ENCODE assay signal across 8 cellular contexts in the genomic region with DNA sequence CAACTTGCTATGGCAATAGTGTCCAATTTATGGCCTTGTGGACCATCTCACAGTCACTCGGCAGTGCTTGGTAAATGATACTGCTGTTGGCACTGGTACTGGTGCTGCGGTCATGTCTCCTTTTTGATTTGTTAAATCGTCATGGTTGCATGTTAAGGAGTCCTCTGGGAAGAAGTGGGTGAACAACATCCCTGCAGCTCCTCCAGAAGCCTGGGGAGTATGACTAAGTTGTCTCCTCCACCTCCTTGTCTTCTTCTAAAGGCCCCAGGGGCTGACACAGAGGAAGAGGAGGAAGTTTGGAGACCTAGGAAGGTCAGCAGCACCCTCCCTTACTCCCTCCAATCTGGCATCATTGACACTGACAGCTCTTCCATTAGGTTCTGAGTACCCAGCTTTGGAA. TPM values are rescaled to one million over a fixed set of nuclear protein-coding genes. Genes with fewer than 3 reads are reported as not detected.
DNase-seq lines count a peak whose midpoint lies in the region; ATAC-seq, FAIRE-seq and TF ChIP-seq lines count a peak whose summit lies in the region.

No MANE protein-coding gene starts in this region.

- 81% methylated on average over 3 of the region's 3 CpGs; no CpG with 5 or more reads in 1 of the 2 experiments for WGBS in H1 (ENCODE audit: extremely low coverage in 1 of 2, insufficient coverage in 1 of 2, insufficient read length in 1 of 2, insufficient replicate concordance in 2 of 2, low coverage in 1 of 2, low lambda C conversion rate in 2 of 2, missing lambda C conversion rate in 1 of 2), 2 experiments

- peak overlapping the region; percentile 83 for H3K27ac ChIP-seq in CD4-positive, CD25-positive, alpha-beta regulatory T cell (ENCODE audit: insufficient read depth, low read length, poor library complexity, severe bottlenecking)
- peak overlapping the region; percentile 95 for H3K27ac ChIP-seq in PC-9
- H3K27ac ChIP-seq in H1 (ENCODE audit: low read depth, low read length) = peak overlapping the region; percentile 87; the same call in 1 of the 2 replicates

- H2BK15ac ChIP-seq in H1 (ENCODE audit: low read length) = no peak overlapping the region

- H2BK5ac ChIP-seq in H1 (ENCODE audit: low read depth, low read length) = peak overlapping the region; percentile 69; the same call in 1 of the 2 replicates

- no peaks in the 10 kb centered on the region for H4K20me1 ChIP-seq in PC-9 (ENCODE audit: insufficient read depth)
- H4K20me1 ChIP-seq in H1 (replicated peaks in 1 of 2; ENCODE audit: control insufficient read depth in 1 of 2, insufficient read depth in 2 of 2, low read length in 2 of 2) = peaks cover 4% of the 10 kb centered on the region in 2 experiments

- no peak for ATAC-seq in CD4-positive, CD25-positive, alpha-beta regulatory T cell (ENCODE audit: low read depth in 2 of 2)
- ATAC-seq in omental fat pad (ENCODE audit: low FRiP score) = peak; percentile 11
- no peak for ATAC-seq in HG02623 (IDR thresholded peaks at IDR 0.05; ENCODE audit: unreplicated experiment)
- ATAC-seq in GM21528 (IDR thresholded peaks at IDR 0.05; ENCODE audit: low FRiP score, unreplicated experiment) = no peak

- no peaks in the 10 kb centered on the region for H3K9me3 ChIP-seq in CD4-positive, CD25-positive, alpha-beta regulatory T cell (ENCODE audit: control insufficient read depth in 2 of 2, low read length in 2 of 2)
- H3K9me3 ChIP-seq in PC-9 (ENCODE audit: insufficient read depth, low read depth) (no peaks in the 10 kb centered on the region), H1 (ENCODE audit: insufficient read depth in 2 of 2, low read depth in 1 of 2, low read length in 1 of 2) (no peaks in the 10 kb centered on the region)

- H3F3A ChIP-seq in PC-9 (ENCODE audit: insufficient read depth, low read depth) = peaks cover 54% of the 10 kb centered on the region

- H3K9me3 Mint-ChIP-seq in CD4-positive, CD25-positive, alpha-beta regulatory T cell = peaks cover 0 to 3% (median 0%) of the 10 kb centered on the region in 7 donors

- no peaks in the 10 kb centered on the region for H3K23me2 ChIP-seq in H1 (ENCODE audit: low read depth, low read length)

- 0 out of 2 replicates have a peak overlapping the region, but pooled peaks have one; percentile 78 for H2AK5ac ChIP-seq in H1 (ENCODE audit: low read depth, low read length)

- peaks cover 93% of the 10 kb centered on the region for H3K4me1 ChIP-seq in CD4-positive, CD25-positive, alpha-beta regulatory T cell (ENCODE audit: control insufficient read depth, insufficient read depth, low read length, poor library complexity, severe bottlenecking)
- H3K4me1 ChIP-seq in PC-9 (replicated peaks; ENCODE audit: insufficient read depth) (peaks cover 78% of the 10 kb centered on the region), H1 (replicated peaks in 1 of 4; ENCODE audit: control insufficient read depth in 3 of 4, insufficient read depth in 4 of 4, low read length in 3 of 4) (peaks cover 46 to 73% (median 57%) of the 10 kb centered on the region in 4 experiments)

- no peak overlapping the region for H3K14ac ChIP-seq in H1 (ENCODE audit: insufficient read length)

- DNase-seq in CD4-positive, CD25-positive, alpha-beta regulatory T cell = no peak
- DNase-seq in PC-9 = peak in 1 of 2 experiments; percentile 69
- DNase-seq in H1 (ENCODE audit: low read depth in 1 of 2, low spot score in 2 of 2) = no peak
- no peak for DNase-seq in omental fat pad (ENCODE audit: low spot score)
- DNase-seq in effector CD8-positive, alpha-beta T cell (lab: John Stamatoyannopoulos, UW) = no peak
- no peak for DNase-seq in NCI-H345 treated with DMSO at 0.1 percent for 48 hours (lab: John Stamatoyannopoulos, UW; ENCODE audit: unreplicated experiment)

- H3K27me3 ChIP-seq in CD4-positive, CD25-positive, alpha-beta regulatory T cell (ENCODE audit: control insufficient read depth, insufficient read depth, low read length) = no peaks in the 10 kb centered on the region
- H3K27me3 ChIP-seq in PC-9 (ENCODE audit: insufficient read depth, low read depth) (no peaks in the 10 kb centered on the region), H1 (replicated peaks in 1 of 4; ENCODE audit: control insufficient read depth in 3 of 4, extremely low read depth in 1 of 4, insufficient read depth in 3 of 4, low read length in 3 of 4) (no peaks in the 10 kb centered on the region)

- H3K4ac ChIP-seq in H1 (replicated peaks; ENCODE audit: insufficient read length, low read depth, low read length) = peak overlapping the region; percentile 22

- no peak overlapping the region for H2BK120ac ChIP-seq in H1 (replicated peaks; ENCODE audit: low read depth, low read length)

- H3K4me2 ChIP-seq in PC-9 (peak overlapping the region; percentile 65), H1 (ENCODE audit: insufficient read depth in 1 of 2, low read depth in 2 of 2, low read length in 2 of 2) (peak overlapping the region in 1 of 2 experiments; percentile 79; a peak in 3 of 4 replicates)

- H2BK20ac ChIP-seq in H1 (ENCODE audit: low read length) = peak overlapping the region; percentile 37; the same call in 1 of the 2 replicates

- TF ChIP-seq CTCF in PC-9 (conservative IDR thresholded peaks at IDR 0.05) (no peak), H1 (IDR thresholded peaks at IDR 0.05; ENCODE audit: control extremely low read depth in 1 of 3, insufficient read depth in 1 of 3, low read depth in 1 of 3, low read length in 3 of 3) (no peak), omental fat pad (IDR thresholded peaks at IDR 0.05) (no peak)

- H4K5ac ChIP-seq in H1 (ENCODE audit: insufficient read length, low read depth, low read length) = no peak overlapping the region

- peaks cover 25 to 100% (median 79%) of the 10 kb centered on the region in 4 donors for H3K4me1 Mint-ChIP-seq in CD4-positive, CD25-positive, alpha-beta regulatory T cell

- H4K91ac ChIP-seq in H1 (replicated peaks; ENCODE audit: insufficient read length, low read length) = peak overlapping the region; percentile 76

- intact Hi-C loops in PC-9 (cut with micrococcal nuclease; ENCODE audit: unreplicated experiment) = loop anchor here (10.0 kb wide), 1 partner anchor 435 kb away; no protein-coding TSS in a partner anchor

- no peak for TF ChIP-seq EP300 in H1 (IDR thresholded peaks at IDR 0.05; ENCODE audit: borderline replicate concordance in 1 of 2, low read depth in 2 of 2, low read length in 2 of 2)

- H3K9me2 ChIP-seq in PC-9 (ENCODE audit: insufficient read depth) = no peaks in the 10 kb centered on the region

- H2AFZ ChIP-seq in PC-9 = no peak overlapping the region
- H2AFZ ChIP-seq in H1 (ENCODE audit: low read length) = no peak overlapping the region

- H3K27me3 Mint-ChIP-seq in CD4-positive, CD25-positive, alpha-beta regulatory T cell = peaks cover 7% of the 10 kb centered on the region

- H3K56ac ChIP-seq in H1 (replicated peaks; ENCODE audit: insufficient read length, low read depth, low read length) = no peak overlapping the region

- peaks cover 89% of the 10 kb centered on the region for H3K79me2 ChIP-seq in PC-9 (ENCODE audit: low read depth)
- peaks cover 10 to 88% of the 10 kb centered on the region in 2 experiments; a peak in 3 of 4 replicates for H3K79me2 ChIP-seq in H1 (ENCODE audit: control insufficient read depth in 1 of 2, insufficient read depth in 2 of 2, low read length in 2 of 2)

- peak overlapping the region; percentile 78 to 91 (median 88) for H3K4me3 Mint-ChIP-seq in CD4-positive, CD25-positive, alpha-beta regulatory T cell

- peak overlapping the region; percentile 77 for H3K4me3 ChIP-seq in CD4-positive, CD25-positive, alpha-beta regulatory T cell (ENCODE audit: low read depth, low read length)
- peak overlapping the region; percentile 27; the same call in 1 of the 2 replicates for H3K4me3 ChIP-seq in PC-9
- no peak overlapping the region for H3K4me3 ChIP-seq in H1 (ENCODE audit: extremely low read depth in 1 of 4, insufficient read depth in 2 of 4, low read depth in 3 of 4, low read length in 4 of 4)

- H2BK12ac ChIP-seq in H1 (ENCODE audit: low read depth, low read length) = no peak overlapping the region; the same call in none of the 2 replicates

- H3K23ac ChIP-seq in H1 (ENCODE audit: insufficient read length) = no peak overlapping the region

- H4K8ac ChIP-seq in H1 (ENCODE audit: extremely low read depth, insufficient read depth, low read length) = no peak overlapping the region

- peak overlapping the region; percentile 95 to 96 (median 96) for H3K27ac Mint-ChIP-seq in CD4-positive, CD25-positive, alpha-beta regulatory T cell

- FAIRE-seq in H1 (lab: Jason Lieb, UNC) = no peak

- H3K9ac ChIP-seq in H1 (replicated peaks in 1 of 4; ENCODE audit: extremely low read depth in 1 of 4, low read depth in 3 of 4, low read length in 3 of 4) = peak overlapping the region in 1 of 4 experiments; percentile 51; a peak in 2 of 7 replicates

- BruUV-seq in PC-9 (replicated peaks; lab: Mats Ljungman, UMichigan) = TSS peak; percentile 47

- TF ChIP-seq RAD21 in H1 (IDR thresholded peaks at IDR 0.05 in 1 of 2, conservative IDR thresholded peaks at IDR 0.05 in 1 of 2; ENCODE audit: low read depth in 2 of 2, low read length in 2 of 2) = no peak

- peaks cover 37% of the 10 kb centered on the region for H3K79me1 ChIP-seq in H1 (ENCODE audit: low read depth, low read length)

- no peak for TF ChIP-seq POLR2A in H1 (IDR thresholded peaks at IDR 0.05; ENCODE audit: control extremely low read depth in 1 of 2, low read depth in 2 of 2, low read length in 2 of 2)

- peaks cover 18% of the 10 kb centered on the region for H3K36me3 Mint-ChIP-seq in CD4-positive, CD25-positive, alpha-beta regulatory T cell

- peak overlapping the region; percentile 43; the same call in 1 of the 2 replicates for H3K18ac ChIP-seq in H1 (ENCODE audit: extremely low read depth, low read length)

- H3K36me3 ChIP-seq in CD4-positive, CD25-positive, alpha-beta regulatory T cell (ENCODE audit: control insufficient read depth, insufficient read depth, low read length) = peaks cover 11% of the 10 kb centered on the region
- H3K36me3 ChIP-seq in PC-9 (ENCODE audit: low read depth) = no peaks in the 10 kb centered on the region
- no peaks in the 10 kb centered on the region for H3K36me3 ChIP-seq in H1 (ENCODE audit: control insufficient read depth in 2 of 4, insufficient read depth in 4 of 4, low read length in 3 of 4)

- POLR2A ChIA-PET in PC-9 (lab: Charles Lee; ENCODE audit: unreplicated experiment) (no interaction called here), H1 (lab: Charles Lee; ENCODE audit: partially characterized antibody) (interaction anchor here (0.6 to 4.9 kb wide), 4 partner anchors 9 to 54 kb away, joined by 3 to 37 read pairs (median 6); a partner anchor contains a TSS)

- CTCF ChIA-PET in PC-9 (lab: Charles Lee) (interaction anchor here (0.6 kb wide), 1 partner anchor 548 kb away, joined by 3 read pairs; no protein-coding TSS in a partner anchor), H1 (lab: Charles Lee; ENCODE audit: partially characterized antibody) (interaction anchor here (1.0 to 18.5 kb wide), 7 partner anchors 8 to 55 kb away, joined by 3 to 166 read pairs (median 7); a partner anchor contains a TSS)

RNA-seq across cellular contexts. Expression of a gene that starts 8.5 kb away (rescaled TPM):
- 68.4 TPM for total RNA-seq in CD4-positive, CD25-positive, alpha-beta regulatory T cell
- polyA plus RNA-seq in CD4-positive, CD25-positive, alpha-beta regulatory T cell = 10 to 100 TPM; 10.9 to 16.8 (median 12.5) TPM
- total RNA-seq in PC-9 (2021) (6.7 and 8.5 TPM in 2 replicates), omental fat pad (10 to 100 TPM; 23.4 to 66.2 (median 49.9) TPM)
- 16.9 and 17.1 TPM in 2 replicates for total RNA-seq in H1 (2021; fragmentation: NEBNext Ultra II Directional; extraction: Animal tissue kit (Norgen Biotek cat#: 25700))
- polyA plus RNA-seq in H1 (2011; rRNA removed) = 15.2 and 15.3 TPM in 2 replicates
- polyA plus RNA-seq in H1 (2011; cell fraction: cytosol; rRNA removed) = 11.4 TPM
- polyA plus RNA-seq in H1 (2011; cell fraction: nucleus; rRNA removed) = 17.8 TPM
- polyA plus RNA-seq in H1 (2012, experiment 1 of 2) = 13.9 to 16.3 TPM (median 15.0 TPM) in 4 replicates
- polyA plus RNA-seq in H1 (2012, experiment 2 of 2) = 12.2 TPM
- polyA plus RNA-seq in H1 (2013, experiment 1 of 2) = 20.7 TPM
- polyA plus RNA-seq in H1 (2013, experiment 2 of 2) = 21.2 TPM
- polyA minus RNA-seq in H1 (2011; rRNA and poly(A)+ RNA removed) = 20.2 and 21.4 TPM in 2 replicates
- polyA minus RNA-seq in H1 (2011; cell fraction: cytosol; rRNA and poly(A)+ RNA removed) = 8.9 TPM
- 23.5 TPM for polyA minus RNA-seq in H1 (2011; cell fraction: nucleus; rRNA and poly(A)+ RNA removed)

RNA-seq across cellular contexts. Expression of a gene that starts 23.9 kb away (rescaled TPM):
- not detected for total RNA-seq in CD4-positive, CD25-positive, alpha-beta regulatory T cell
- polyA plus RNA-seq in CD4-positive, CD25-positive, alpha-beta regulatory T cell = under 1 TPM in 1 of 4 donors, not detected in 3; 0.51 TPM
- total RNA-seq in PC-9 (2021) = 0.15 and 0.31 TPM in 2 replicates
- total RNA-seq in H1 (2021; fragmentation: NEBNext Ultra II Directional; extraction: Animal tissue kit (Norgen Biotek cat#: 25700)) = 0.71 and 1.1 TPM in 2 replicates
- 0.09 and 0.32 TPM in 2 replicates for polyA plus RNA-seq in H1 (2011; rRNA removed)
- polyA plus RNA-seq in H1 (2011; cell fraction: cytosol; rRNA removed) = 0.67 TPM
- 0.66 TPM for polyA plus RNA-seq in H1 (2011; cell fraction: nucleus; rRNA removed)
- 0.97 to 1.5 TPM (median 1.3 TPM) in 4 replicates for polyA plus RNA-seq in H1 (2012, experiment 1 of 2)
- 0.16 TPM for polyA plus RNA-seq in H1 (2012, experiment 2 of 2)
- 0.63 TPM for polyA plus RNA-seq in H1 (2013, experiment 1 of 2)
- 0.68 TPM for polyA plus RNA-seq in H1 (2013, experiment 2 of 2)
- 0.35 and 0.80 TPM in 2 replicates for polyA minus RNA-seq in H1 (2011; rRNA and poly(A)+ RNA removed)
- 1.5 TPM for polyA minus RNA-seq in H1 (2011; cell fraction: cytosol; rRNA and poly(A)+ RNA removed)
- 2.1 TPM for polyA minus RNA-seq in H1 (2011; cell fraction: nucleus; rRNA and poly(A)+ RNA removed)
- total RNA-seq in omental fat pad = under 1 TPM; 0.19 to 0.95 (median 0.33) TPM

Comparison
In these comparisons a context has a peak if more than half of its experiments do, and no peak if none do; other contexts are left out.
1. H3K4me3 ChIP-seq: peak in CD4-positive, CD25-positive, alpha-beta regulatory T cell (single experiment) and PC-9 (single experiment); none in H1 (0 of 4).
2. Peak in every context shown above with its lines, with median percentiles within 50 percentile points of each other: H3K27ac ChIP-seq.